In the genomic region with DNA sequence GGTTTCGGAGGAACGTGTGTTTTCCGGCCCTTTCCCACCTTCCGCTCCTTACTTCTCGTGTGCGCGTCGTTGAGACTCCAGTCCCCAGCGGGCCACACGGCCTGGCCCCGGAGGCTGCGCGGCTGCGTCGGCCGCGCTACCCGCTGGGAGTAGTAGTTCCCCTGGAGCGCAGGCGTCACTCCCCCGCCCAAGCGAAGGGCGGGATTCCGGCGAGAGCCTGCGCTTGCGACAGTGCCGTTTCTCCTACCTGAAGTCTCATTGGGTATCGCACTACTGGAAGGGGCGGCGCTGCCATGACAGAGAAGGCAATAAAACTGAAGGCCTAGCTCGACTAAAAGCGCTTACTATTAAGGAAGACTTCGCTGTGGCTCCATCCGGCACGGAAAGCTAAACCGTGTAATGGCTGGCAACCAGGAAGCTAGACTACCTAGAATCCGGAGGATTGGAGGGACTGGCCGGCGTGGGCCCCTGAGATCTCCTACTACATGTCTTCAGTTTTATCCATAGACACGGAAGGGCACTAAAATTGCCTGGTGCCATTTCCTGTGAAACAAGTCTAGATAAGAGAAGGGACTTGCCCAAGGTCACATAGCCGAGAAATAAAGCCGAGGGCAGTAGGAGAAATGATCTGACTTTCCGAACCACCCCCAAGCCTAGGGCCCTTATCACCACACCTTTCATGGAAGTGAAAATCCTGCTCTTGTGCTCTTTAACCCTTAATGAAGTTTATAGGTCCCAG, we compare ENCODE assay signal across 1 cellular context.
TF ChIP-seq lines count a peak whose summit lies in the region.

No MANE protein-coding gene starts in this region.

TF ChIP-seq in H1, 55 proteins besides CTCF, POLR2A, EP300 and RAD21:
- TF ChIP-seq CTBP2 (IDR thresholded peaks at IDR 0.05; ENCODE audit: borderline replicate concordance, insufficient read depth, insufficient read length, low read length) (no peak), KDM4A (IDR thresholded peaks at IDR 0.05; ENCODE audit: low read depth, low read length, severe bottlenecking) (no peak), MAFK (IDR thresholded peaks at IDR 0.05; ENCODE audit: low read depth, low read length) (no peak), RXRA (IDR thresholded peaks at IDR 0.05; ENCODE audit: insufficient read depth, low read depth, low read length) (no peak), CREB1 (IDR thresholded peaks at IDR 0.05) (peak; percentile 88), GTF2F1 (IDR thresholded peaks at IDR 0.05; ENCODE audit: borderline replicate concordance, low read depth, low read length) (0 out of 2 replicates have a peak, but pooled peaks have one; percentile 18), BRCA1 (IDR thresholded peaks at IDR 0.05; ENCODE audit: low read depth, low read length) (no peak), SIX5 (IDR thresholded peaks at IDR 0.05; ENCODE audit: low read depth, low read length) (peak; percentile 95), NRF1 (IDR thresholded peaks at IDR 0.05; ENCODE audit: low read depth, low read length) (peak; percentile 44; the same call in 1 of the 2 replicates), SIRT6 (IDR thresholded peaks at IDR 0.05; ENCODE audit: low read length) (no peak), TBP (IDR thresholded peaks at IDR 0.05; ENCODE audit: low read depth, low read length) (peak; percentile 86), EGR1 (IDR thresholded peaks at IDR 0.05; ENCODE audit: borderline replicate concordance, low read depth, low read length) (peak; percentile 34; the same call in 1 of the 2 replicates), TAF1 (IDR thresholded peaks at IDR 0.05; ENCODE audit: low read depth, low read length) (peak; percentile 85), TAF7 (optimal IDR thresholded peaks at IDR 0.05; ENCODE audit: borderline replicate concordance, low read depth, low read length) (peak; percentile 67), YY1 (IDR thresholded peaks at IDR 0.05; ENCODE audit: low read depth, low read length) (peak; percentile 75; the same call in 1 of the 2 replicates), GABPA (IDR thresholded peaks at IDR 0.05; ENCODE audit: borderline replicate concordance, insufficient read depth, low read length) (no peak), NANOG (IDR thresholded peaks at IDR 0.05; ENCODE audit: insufficient read depth, low read depth, low read length, poor library complexity, severe bottlenecking) (no peak), HDAC6 (IDR thresholded peaks at IDR 0.05; ENCODE audit: low read depth, low read length) (no peak), CEBPB (IDR thresholded peaks at IDR 0.05; ENCODE audit: low read depth, low read length) (peak; percentile 67), TCF12 (IDR thresholded peaks at IDR 0.05; ENCODE audit: low read depth, low read length) (no peak), POLR2AphosphoS5 (IDR thresholded peaks at IDR 0.05; ENCODE audit: low read depth, low read length) (peak; percentile 76), MAX (IDR thresholded peaks at IDR 0.05) (peak; percentile 69), SIN3A (conservative IDR thresholded peaks at IDR 0.05 in 1 of 2, IDR thresholded peaks at IDR 0.05 in 1 of 2; ENCODE audit: low read depth in 1 of 2, low read length in 2 of 2) (0 out of 4 replicates have a peak, but pooled peaks have one; percentile 65 to 68), SP2 (IDR thresholded peaks at IDR 0.05; ENCODE audit: low read length) (no peak), JUND (IDR thresholded peaks at IDR 0.05; ENCODE audit: low read length) (no peak), SAP30 (IDR thresholded peaks at IDR 0.05; ENCODE audit: insufficient read depth, insufficient replicate concordance, low read length) (peak; percentile 51)
- TF ChIP-seq, protein P1, sequence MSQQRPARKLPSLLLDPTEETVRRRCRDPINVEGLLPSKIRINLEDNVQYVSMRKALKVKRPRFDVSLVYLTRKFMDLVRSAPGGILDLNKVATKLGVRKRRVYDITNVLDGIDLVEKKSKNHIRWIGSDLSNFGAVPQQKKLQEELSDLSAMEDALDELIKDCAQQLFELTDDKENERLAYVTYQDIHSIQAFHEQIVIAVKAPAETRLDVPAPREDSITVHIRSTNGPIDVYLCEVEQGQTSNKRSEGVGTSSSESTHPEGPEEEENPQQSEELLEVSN (IDR thresholded peaks at IDR 0.05): peak; percentile 46; the same call in 1 of the 2 replicates
- TF ChIP-seq, protein P2, sequence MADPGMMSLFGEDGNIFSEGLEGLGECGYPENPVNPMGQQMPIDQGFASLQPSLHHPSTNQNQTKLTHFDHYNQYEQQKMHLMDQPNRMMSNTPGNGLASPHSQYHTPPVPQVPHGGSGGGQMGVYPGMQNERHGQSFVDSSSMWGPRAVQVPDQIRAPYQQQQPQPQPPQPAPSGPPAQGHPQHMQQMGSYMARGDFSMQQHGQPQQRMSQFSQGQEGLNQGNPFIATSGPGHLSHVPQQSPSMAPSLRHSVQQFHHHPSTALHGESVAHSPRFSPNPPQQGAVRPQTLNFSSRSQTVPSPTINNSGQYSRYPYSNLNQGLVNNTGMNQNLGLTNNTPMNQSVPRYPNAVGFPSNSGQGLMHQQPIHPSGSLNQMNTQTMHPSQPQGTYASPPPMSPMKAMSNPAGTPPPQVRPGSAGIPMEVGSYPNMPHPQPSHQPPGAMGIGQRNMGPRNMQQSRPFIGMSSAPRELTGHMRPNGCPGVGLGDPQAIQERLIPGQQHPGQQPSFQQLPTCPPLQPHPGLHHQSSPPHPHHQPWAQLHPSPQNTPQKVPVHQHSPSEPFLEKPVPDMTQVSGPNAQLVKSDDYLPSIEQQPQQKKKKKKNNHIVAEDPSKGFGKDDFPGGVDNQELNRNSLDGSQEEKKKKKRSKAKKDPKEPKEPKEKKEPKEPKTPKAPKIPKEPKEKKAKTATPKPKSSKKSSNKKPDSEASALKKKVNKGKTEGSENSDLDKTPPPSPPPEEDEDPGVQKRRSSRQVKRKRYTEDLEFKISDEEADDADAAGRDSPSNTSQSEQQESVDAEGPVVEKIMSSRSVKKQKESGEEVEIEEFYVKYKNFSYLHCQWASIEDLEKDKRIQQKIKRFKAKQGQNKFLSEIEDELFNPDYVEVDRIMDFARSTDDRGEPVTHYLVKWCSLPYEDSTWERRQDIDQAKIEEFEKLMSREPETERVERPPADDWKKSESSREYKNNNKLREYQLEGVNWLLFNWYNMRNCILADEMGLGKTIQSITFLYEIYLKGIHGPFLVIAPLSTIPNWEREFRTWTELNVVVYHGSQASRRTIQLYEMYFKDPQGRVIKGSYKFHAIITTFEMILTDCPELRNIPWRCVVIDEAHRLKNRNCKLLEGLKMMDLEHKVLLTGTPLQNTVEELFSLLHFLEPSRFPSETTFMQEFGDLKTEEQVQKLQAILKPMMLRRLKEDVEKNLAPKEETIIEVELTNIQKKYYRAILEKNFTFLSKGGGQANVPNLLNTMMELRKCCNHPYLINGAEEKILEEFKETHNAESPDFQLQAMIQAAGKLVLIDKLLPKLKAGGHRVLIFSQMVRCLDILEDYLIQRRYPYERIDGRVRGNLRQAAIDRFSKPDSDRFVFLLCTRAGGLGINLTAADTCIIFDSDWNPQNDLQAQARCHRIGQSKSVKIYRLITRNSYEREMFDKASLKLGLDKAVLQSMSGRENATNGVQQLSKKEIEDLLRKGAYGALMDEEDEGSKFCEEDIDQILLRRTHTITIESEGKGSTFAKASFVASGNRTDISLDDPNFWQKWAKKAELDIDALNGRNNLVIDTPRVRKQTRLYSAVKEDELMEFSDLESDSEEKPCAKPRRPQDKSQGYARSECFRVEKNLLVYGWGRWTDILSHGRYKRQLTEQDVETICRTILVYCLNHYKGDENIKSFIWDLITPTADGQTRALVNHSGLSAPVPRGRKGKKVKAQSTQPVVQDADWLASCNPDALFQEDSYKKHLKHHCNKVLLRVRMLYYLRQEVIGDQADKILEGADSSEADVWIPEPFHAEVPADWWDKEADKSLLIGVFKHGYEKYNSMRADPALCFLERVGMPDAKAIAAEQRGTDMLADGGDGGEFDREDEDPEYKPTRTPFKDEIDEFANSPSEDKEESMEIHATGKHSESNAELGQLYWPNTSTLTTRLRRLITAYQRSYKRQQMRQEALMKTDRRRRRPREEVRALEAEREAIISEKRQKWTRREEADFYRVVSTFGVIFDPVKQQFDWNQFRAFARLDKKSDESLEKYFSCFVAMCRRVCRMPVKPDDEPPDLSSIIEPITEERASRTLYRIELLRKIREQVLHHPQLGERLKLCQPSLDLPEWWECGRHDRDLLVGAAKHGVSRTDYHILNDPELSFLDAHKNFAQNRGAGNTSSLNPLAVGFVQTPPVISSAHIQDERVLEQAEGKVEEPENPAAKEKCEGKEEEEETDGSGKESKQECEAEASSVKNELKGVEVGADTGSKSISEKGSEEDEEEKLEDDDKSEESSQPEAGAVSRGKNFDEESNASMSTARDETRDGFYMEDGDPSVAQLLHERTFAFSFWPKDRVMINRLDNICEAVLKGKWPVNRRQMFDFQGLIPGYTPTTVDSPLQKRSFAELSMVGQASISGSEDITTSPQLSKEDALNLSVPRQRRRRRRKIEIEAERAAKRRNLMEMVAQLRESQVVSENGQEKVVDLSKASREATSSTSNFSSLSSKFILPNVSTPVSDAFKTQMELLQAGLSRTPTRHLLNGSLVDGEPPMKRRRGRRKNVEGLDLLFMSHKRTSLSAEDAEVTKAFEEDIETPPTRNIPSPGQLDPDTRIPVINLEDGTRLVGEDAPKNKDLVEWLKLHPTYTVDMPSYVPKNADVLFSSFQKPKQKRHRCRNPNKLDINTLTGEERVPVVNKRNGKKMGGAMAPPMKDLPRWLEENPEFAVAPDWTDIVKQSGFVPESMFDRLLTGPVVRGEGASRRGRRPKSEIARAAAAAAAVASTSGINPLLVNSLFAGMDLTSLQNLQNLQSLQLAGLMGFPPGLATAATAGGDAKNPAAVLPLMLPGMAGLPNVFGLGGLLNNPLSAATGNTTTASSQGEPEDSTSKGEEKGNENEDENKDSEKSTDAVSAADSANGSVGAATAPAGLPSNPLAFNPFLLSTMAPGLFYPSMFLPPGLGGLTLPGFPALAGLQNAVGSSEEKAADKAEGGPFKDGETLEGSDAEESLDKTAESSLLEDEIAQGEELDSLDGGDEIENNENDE (IDR thresholded peaks at IDR 0.05; ENCODE audit: insufficient replicate concordance, low read length): no peak
